ENCODE assay signal across 1 cellular context in the genomic region with DNA sequence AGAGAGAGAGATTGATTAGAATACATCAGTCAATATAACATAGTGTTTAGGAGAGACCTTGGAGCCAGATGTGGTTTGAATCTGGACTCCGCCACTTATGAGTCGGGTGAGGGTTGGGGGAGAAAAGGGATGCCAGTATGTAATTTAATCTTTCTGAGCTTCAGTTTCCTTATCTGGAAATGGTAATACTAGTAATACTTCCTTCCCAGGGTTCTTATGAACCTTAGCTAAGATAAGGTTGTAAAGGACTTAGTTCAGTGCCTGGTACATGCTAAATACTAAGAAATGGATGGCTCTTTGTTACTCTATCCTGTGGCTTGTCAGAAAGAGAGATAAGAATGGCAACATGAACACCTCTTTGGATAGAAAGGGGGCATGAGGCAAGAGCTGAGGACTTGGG.
TF ChIP-seq lines count a peak whose summit lies in the region.

No MANE protein-coding gene starts in this region.

TF ChIP-seq in HepG2, 621 proteins besides CTCF, POLR2A, EP300 and RAD21 (continued from another document):
- TF ChIP-seq, protein P1, sequence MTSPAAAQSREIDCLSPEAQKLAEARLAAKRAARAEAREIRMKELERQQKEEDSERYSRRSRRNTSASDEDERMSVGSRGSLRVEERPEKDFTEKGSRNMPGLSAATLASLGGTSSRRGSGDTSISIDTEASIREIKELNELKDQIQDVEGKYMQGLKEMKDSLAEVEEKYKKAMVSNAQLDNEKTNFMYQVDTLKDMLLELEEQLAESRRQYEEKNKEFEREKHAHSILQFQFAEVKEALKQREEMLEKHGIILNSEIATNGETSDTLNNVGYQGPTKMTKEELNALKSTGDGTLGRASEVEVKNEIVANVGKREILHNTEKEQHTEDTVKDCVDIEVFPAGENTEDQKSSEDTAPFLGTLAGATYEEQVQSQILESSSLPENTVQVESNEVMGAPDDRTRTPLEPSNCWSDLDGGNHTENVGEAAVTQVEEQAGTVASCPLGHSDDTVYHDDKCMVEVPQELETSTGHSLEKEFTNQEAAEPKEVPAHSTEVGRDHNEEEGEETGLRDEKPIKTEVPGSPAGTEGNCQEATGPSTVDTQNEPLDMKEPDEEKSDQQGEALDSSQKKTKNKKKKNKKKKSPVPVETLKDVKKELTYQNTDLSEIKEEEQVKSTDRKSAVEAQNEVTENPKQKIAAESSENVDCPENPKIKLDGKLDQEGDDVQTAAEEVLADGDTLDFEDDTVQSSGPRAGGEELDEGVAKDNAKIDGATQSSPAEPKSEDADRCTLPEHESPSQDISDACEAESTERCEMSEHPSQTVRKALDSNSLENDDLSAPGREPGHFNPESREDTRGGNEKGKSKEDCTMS (CRISPR knock-in tag; conservative IDR thresholded peaks at IDR 0.05): no peak
- TF ChIP-seq ZNF567 (CRISPR knock-in tag; IDR thresholded peaks at IDR 0.05; ENCODE audit: borderline replicate concordance) (no peak), ZNF772 (CRISPR knock-in tag; IDR thresholded peaks at IDR 0.05) (no peak), JUN (CRISPR knock-in tag; IDR thresholded peaks at IDR 0.05) (no peak)
- TF ChIP-seq, protein P2, sequence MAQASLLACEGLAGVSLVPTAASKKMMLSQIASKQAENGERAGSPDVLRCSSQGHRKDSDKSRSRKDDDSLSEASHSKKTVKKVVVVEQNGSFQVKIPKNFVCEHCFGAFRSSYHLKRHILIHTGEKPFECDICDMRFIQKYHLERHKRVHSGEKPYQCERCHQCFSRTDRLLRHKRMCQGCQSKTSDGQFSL (CRISPR knock-in tag; IDR thresholded peaks at IDR 0.05): no peak
- TF ChIP-seq, protein P3, sequence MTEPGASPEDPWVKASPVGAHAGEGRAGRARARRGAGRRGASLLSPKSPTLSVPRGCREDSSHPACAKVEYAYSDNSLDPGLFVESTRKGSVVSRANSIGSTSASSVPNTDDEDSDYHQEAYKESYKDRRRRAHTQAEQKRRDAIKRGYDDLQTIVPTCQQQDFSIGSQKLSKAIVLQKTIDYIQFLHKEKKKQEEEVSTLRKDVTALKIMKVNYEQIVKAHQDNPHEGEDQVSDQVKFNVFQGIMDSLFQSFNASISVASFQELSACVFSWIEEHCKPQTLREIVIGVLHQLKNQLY (CRISPR knock-in tag; IDR thresholded peaks at IDR 0.05): no peak
- TF ChIP-seq, protein P4, sequence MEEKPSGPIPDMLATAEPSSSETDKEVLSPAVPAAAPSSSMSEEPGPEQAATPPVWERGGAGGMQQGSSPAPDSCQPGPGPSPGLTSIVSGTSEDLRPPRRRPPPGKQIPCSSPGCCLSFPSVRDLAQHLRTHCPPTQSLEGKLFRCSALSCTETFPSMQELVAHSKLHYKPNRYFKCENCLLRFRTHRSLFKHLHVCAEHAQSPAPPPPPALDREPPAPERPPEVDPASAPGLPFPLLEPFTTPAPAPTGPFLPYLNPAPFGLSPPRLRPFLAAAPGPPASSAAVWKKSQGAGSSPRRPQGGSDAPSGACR (CRISPR knock-in tag; IDR thresholded peaks at IDR 0.05): no peak
- TF ChIP-seq, protein P5, sequence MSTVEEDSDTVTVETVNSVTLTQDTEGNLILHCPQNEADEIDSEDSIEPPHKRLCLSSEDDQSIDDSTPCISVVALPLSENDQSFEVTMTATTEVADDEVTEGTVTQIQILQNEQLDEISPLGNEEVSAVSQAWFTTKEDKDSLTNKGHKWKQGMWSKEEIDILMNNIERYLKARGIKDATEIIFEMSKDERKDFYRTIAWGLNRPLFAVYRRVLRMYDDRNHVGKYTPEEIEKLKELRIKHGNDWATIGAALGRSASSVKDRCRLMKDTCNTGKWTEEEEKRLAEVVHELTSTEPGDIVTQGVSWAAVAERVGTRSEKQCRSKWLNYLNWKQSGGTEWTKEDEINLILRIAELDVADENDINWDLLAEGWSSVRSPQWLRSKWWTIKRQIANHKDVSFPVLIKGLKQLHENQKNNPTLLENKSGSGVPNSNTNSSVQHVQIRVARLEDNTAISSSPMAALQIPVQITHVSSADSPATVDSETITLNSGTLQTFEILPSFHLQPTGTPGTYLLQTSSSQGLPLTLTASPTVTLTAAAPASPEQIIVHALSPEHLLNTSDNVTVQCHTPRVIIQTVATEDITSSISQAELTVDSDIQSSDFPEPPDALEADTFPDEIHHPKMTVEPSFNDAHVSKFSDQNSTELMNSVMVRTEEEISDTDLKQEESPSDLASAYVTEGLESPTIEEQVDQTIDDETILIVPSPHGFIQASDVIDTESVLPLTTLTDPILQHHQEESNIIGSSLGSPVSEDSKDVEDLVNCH (CRISPR knock-in tag; IDR thresholded peaks at IDR 0.05): no peak
